13 cellular contexts compared by ENCODE assay signal in the genomic region with DNA sequence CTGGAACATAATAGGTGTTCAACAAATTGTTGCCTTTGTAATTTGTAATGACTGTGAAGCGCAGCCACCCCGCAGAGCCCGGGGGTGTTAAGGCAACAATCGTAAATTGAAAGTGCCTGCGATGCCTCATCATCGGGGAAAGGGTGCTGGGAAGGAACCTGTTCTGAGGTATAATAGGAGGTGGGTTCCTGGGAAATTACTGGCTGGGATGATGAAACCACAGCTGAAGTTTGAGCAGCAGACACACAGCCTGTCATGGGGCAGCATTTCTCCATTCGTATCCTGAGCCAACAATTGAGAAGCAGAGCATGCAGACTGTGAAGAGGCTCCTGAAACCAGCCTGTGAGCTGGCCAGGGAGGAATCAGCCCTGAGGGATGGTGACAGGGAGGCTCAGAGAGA.
DNase-seq lines count a peak whose midpoint lies in the region; ATAC-seq and TF ChIP-seq lines count a peak whose summit lies in the region.
"Had no signal": no experiment of that assay in that cellular context is flagged by ENCODE, and none has a peak within 500 bp of the region (broad histone marks: within the 10 kb centered on the region; RNA-seq: fewer than 3 reads in every experiment).

No MANE protein-coding gene starts in this region.

- no peak overlapping the region for H3K4me2 ChIP-seq in mammary epithelial cell (ENCODE audit: insufficient read depth, low read depth, low read length)

- H3K36me3 ChIP-seq in mammary epithelial cell (ENCODE audit: insufficient read depth, low read length): no peaks in the 10 kb centered on the region
- H3K36me3 ChIP-seq in breast epithelium: no peaks in the 10 kb centered on the region

- intact Hi-C loops in mammary epithelial cell (cut with micrococcal nuclease) (no loop called here), breast epithelium (cut with DNase I; ENCODE audit: low total_unique reads) (loop anchor here (10.0 kb wide), 1 partner anchor 1360 kb away; no protein-coding TSS in a partner anchor)

- H3K4me1 Mint-ChIP-seq in activated naive CD8-positive, alpha-beta T cell treated with anti-CD3 and anti-CD28 coated beads, Interleukin-2, amount 50 U/mL, for 24 hours: no peaks in the 10 kb centered on the region
- H3K4me1 Mint-ChIP-seq: B cell had no signal

- H3K27me3 ChIP-seq in mammary epithelial cell (ENCODE audit: insufficient read depth, low read length) (no peaks in the 10 kb centered on the region), breast epithelium (peaks cover 0 to 3% of the 10 kb centered on the region in 2 donors)

- no peak overlapping the region for H2AFZ ChIP-seq in mammary epithelial cell (ENCODE audit: low read depth, low read length)

- H4K20me1 ChIP-seq in mammary epithelial cell (ENCODE audit: insufficient read depth, low read length): no peaks in the 10 kb centered on the region

- no peaks in the 10 kb centered on the region for H3K27me3 Mint-ChIP-seq in activated naive CD8-positive, alpha-beta T cell treated with anti-CD3 and anti-CD28 coated beads, Interleukin-2, amount 50 U/mL, for 24 hours

- no peak overlapping the region for H3K4me3 Mint-ChIP-seq in activated naive CD8-positive, alpha-beta T cell treated with anti-CD3 and anti-CD28 coated beads, Interleukin-2, amount 50 U/mL, for 24 hours
- H3K4me3 Mint-ChIP-seq: B cell; CD8-positive, alpha-beta T cell had no signal

- in situ Hi-C loops in mammary epithelial cell (cut with MboI; ENCODE audit: low sequenced_read_pairs in 2 of 2): no loop called here

- H3K79me2 ChIP-seq in mammary epithelial cell (ENCODE audit: insufficient read depth, low read length): no peaks in the 10 kb centered on the region

- H3K4me3 ChIP-seq in mammary epithelial cell (replicated peaks in 1 of 3; ENCODE audit: insufficient read depth in 1 of 3, low read depth in 2 of 3, low read length in 3 of 3) (no peak overlapping the region), breast epithelium (no peak overlapping the region), epithelial cell of esophagus (ENCODE audit: low read length) (no peak overlapping the region)

- CTCF ChIA-PET in mammary epithelial cell (lab: Charles Lee; ENCODE audit: low non-redundant PET): no interaction called here

- 88% methylated on average over 7 of the region's 7 CpGs for WGBS in mammary epithelial cell (ENCODE audit: low coverage, missing lambda C conversion rate)

- H3K4me1 ChIP-seq in mammary epithelial cell (ENCODE audit: insufficient read depth, low read length): peaks cover 8% of the 10 kb centered on the region
- no peaks in the 10 kb centered on the region for H3K4me1 ChIP-seq in breast epithelium

- no peak for ATAC-seq in activated naive CD8-positive, alpha-beta T cell treated with anti-CD3 and anti-CD28 coated beads, Interleukin-2, amount 50 U/mL, for 24 hours
- no peak for ATAC-seq in HG03342 (IDR thresholded peaks at IDR 0.05; ENCODE audit: unreplicated experiment)
- ATAC-seq: CD8-positive, alpha-beta T cell had no signal

- no peak overlapping the region for H3K27ac Mint-ChIP-seq in activated naive CD8-positive, alpha-beta T cell treated with anti-CD3 and anti-CD28 coated beads, Interleukin-2, amount 50 U/mL, for 24 hours
- H3K27ac Mint-ChIP-seq: B cell; CD8-positive, alpha-beta T cell had no signal

- no peak overlapping the region for H3K9ac ChIP-seq in mammary epithelial cell (ENCODE audit: insufficient read depth, low read length)

- dilution Hi-C loops in mammary epithelial cell (cut with HindIII; ENCODE audit: low sequenced_read_pairs): no loop called here

- TF ChIP-seq CTCF in mammary epithelial cell (conservative IDR thresholded peaks at IDR 0.05 in 1 of 2, IDR thresholded peaks at IDR 0.05 in 1 of 2; ENCODE audit: extremely low read depth in 1 of 2, insufficient read depth in 1 of 2, low read depth in 1 of 2, low read length in 2 of 2): no peak
- no peak for TF ChIP-seq CTCF in breast epithelium (IDR thresholded peaks at IDR 0.05)
- no peak for TF ChIP-seq CTCF in epithelial cell of esophagus (IDR thresholded peaks at IDR 0.05; ENCODE audit: insufficient read depth, low read depth, low read length, missing control alignments)

- no peak for TF ChIP-seq POLR2A in breast epithelium (IDR thresholded peaks at IDR 0.05)

- H3K27ac ChIP-seq in mammary epithelial cell (ENCODE audit: insufficient read depth, low read depth, low read length): no peak overlapping the region
- H3K27ac ChIP-seq in breast epithelium: no peak overlapping the region

- H3K9me3 ChIP-seq in mammary epithelial cell (replicated peaks; ENCODE audit: insufficient read depth, low read length) (peaks cover 16% of the 10 kb centered on the region), breast epithelium (no peaks in the 10 kb centered on the region)

- BruUV-seq in mammary epithelial cell (replicated peaks; lab: Mats Ljungman, UMichigan): no TSS peak

- H3K36me3 Mint-ChIP-seq in activated naive CD8-positive, alpha-beta T cell treated with anti-CD3 and anti-CD28 coated beads, Interleukin-2, amount 50 U/mL, for 24 hours (ENCODE audit: low read depth): no peaks in the 10 kb centered on the region
- H3K36me3 Mint-ChIP-seq: CD8-positive, alpha-beta T cell had no signal

- DNase-seq in mammary epithelial cell: peak; percentile 39
- DNase-seq in breast epithelium (ENCODE audit: low spot score in 2 of 2): no peak
- peak; percentile 43 for DNase-seq in NCI-H2227 (lab: John Stamatoyannopoulos, UW; ENCODE audit: unreplicated experiment)
- peak; percentile 89 for DNase-seq in epithelial cell of esophagus (ENCODE audit: low read depth)
- DNase-seq in activated naive CD8-positive, alpha-beta T cell treated with anti-CD3 and anti-CD28 coated beads, Interleukin-2, amount 50 U/mL, for 24 hours: no peak
- no peak for DNase-seq in anterior cingulate cortex (lab: John Stamatoyannopoulos, UW)
- DNase-seq: CD8-positive, alpha-beta T cell; KBM-7; NCI-H187; NCI-H446; NCI-H82 had no signal

- no peaks in the 10 kb centered on the region for H3K9me3 Mint-ChIP-seq in activated naive CD8-positive, alpha-beta T cell treated with anti-CD3 and anti-CD28 coated beads, Interleukin-2, amount 50 U/mL, for 24 hours
- H3K9me3 Mint-ChIP-seq: CD8-positive, alpha-beta T cell had no signal

Comparison
In these comparisons a context has a peak if more than half of its experiments do, and no peak if none do; other contexts are left out.
1. DNase-seq: peak in mammary epithelial cell (single experiment), NCI-H2227 (single experiment) and epithelial cell of esophagus (single experiment); none in breast epithelium (0 of 2), activated naive CD8-positive, alpha-beta T cell treated with anti-CD3 and anti-CD28 coated beads, Interleukin-2, amount 50 U/mL, for 24 hours (single experiment) and anterior cingulate cortex (0 of 58).